In the genomic region with DNA sequence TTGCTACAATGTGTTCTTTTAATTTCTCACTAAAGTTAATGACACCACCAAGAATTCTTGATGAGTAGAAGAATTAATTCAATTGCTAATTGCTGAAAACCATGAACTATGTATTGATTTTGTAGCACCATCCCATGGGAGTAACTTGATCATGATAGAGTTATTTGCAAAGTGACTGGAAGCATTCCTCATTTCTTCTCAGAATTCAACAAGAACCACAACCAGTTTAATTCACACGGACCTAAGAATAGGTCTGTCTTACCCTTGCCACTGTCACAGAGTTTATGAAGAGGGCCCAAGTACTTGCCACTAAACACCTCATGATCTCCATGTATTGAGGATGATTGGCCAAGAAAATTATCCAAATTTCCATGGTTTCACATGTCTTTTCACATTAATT, we compare ENCODE assay signal across 24 cellular contexts.
A peak's percentile ranks its signal among the peaks of the same experiment; 100 is the strongest.
DNase-seq lines count a peak whose midpoint lies in the region; ATAC-seq, FAIRE-seq and TF ChIP-seq lines count a peak whose summit lies in the region.
"Had no signal": no experiment of that assay in that cellular context is flagged by ENCODE, and none has a peak within 500 bp of the region (broad histone marks: within the 10 kb centered on the region; RNA-seq: fewer than 3 reads in every experiment).

No MANE protein-coding gene starts in this region.

- H3K9me3 Mint-ChIP-seq in activated naive CD8-positive, alpha-beta T cell treated with anti-CD3 and anti-CD28 coated beads for 36 hours: no peaks in the 10 kb centered on the region
- no peaks in the 10 kb centered on the region for H3K9me3 Mint-ChIP-seq in activated naive CD8-positive, alpha-beta T cell treated with anti-CD3 and anti-CD28 coated beads, Interleukin-2, amount 50 U/mL, for 24 hours
- no peaks in the 10 kb centered on the region for H3K9me3 Mint-ChIP-seq in CD8-positive, alpha-beta memory T cell
- H3K9me3 Mint-ChIP-seq: H9 had no signal

- H4K20me1 ChIP-seq in H1 (replicated peaks in 1 of 2; ENCODE audit: control insufficient read depth in 1 of 2, insufficient read depth in 2 of 2, low read length in 2 of 2): peaks cover 0 to 1% of the 10 kb centered on the region in 2 experiments
- H4K20me1 ChIP-seq in osteoblast (ENCODE audit: insufficient read depth, low read length): no peaks in the 10 kb centered on the region

- H3K4ac ChIP-seq in H1 (replicated peaks; ENCODE audit: insufficient read length, low read depth, low read length): no peak overlapping the region

- WGBS in H1 (ENCODE audit: extremely low coverage in 1 of 2, insufficient coverage in 1 of 2, insufficient read length in 1 of 2, insufficient replicate concordance in 2 of 2, low coverage in 1 of 2, low lambda C conversion rate in 2 of 2, missing lambda C conversion rate in 1 of 2), 2 experiments: 100% methylated on average over 1 of the region's 1 CpG; no CpG with 5 or more reads in 1 of the 2 experiments

- no peaks in the 10 kb centered on the region for H3K79me1 ChIP-seq in H1 (ENCODE audit: low read depth, low read length)

- TF ChIP-seq EP300 in H1 (IDR thresholded peaks at IDR 0.05; ENCODE audit: borderline replicate concordance in 1 of 2, low read depth in 2 of 2, low read length in 2 of 2): no peak

- H3K18ac ChIP-seq in H1 (ENCODE audit: extremely low read depth, low read length): no peak overlapping the region

- POLR2A ChIA-PET in CD8-positive, alpha-beta memory T cell (lab: Charles Lee): no interaction called here
- POLR2A ChIA-PET in H1 (lab: Charles Lee; ENCODE audit: partially characterized antibody): no interaction called here

- H3K23me2 ChIP-seq in H1 (ENCODE audit: low read depth, low read length): no peaks in the 10 kb centered on the region

- H2BK5ac ChIP-seq in H1 (ENCODE audit: low read depth, low read length): no peak overlapping the region

- H3K9ac ChIP-seq in H1 (replicated peaks in 1 of 4; ENCODE audit: extremely low read depth in 1 of 4, low read depth in 3 of 4, low read length in 3 of 4): no peak overlapping the region

- no peak for TF ChIP-seq RAD21 in H1 (IDR thresholded peaks at IDR 0.05 in 1 of 2, conservative IDR thresholded peaks at IDR 0.05 in 1 of 2; ENCODE audit: low read depth in 2 of 2, low read length in 2 of 2)

- no peak for ATAC-seq in activated naive CD8-positive, alpha-beta T cell treated with anti-CD3 and anti-CD28 coated beads, Interleukin-2, amount 50 U/mL, for 24 hours
- ATAC-seq in HG03469 (IDR thresholded peaks at IDR 0.05; ENCODE audit: unreplicated experiment): no peak
- ATAC-seq: PC-3 had no signal

- no peaks in the 10 kb centered on the region for H3K27me3 ChIP-seq in CD8-positive, alpha-beta memory T cell (ENCODE audit: insufficient read depth, low read length, poor library complexity, severe bottlenecking)
- H3K27me3 ChIP-seq in H1 (replicated peaks in 1 of 4; ENCODE audit: control insufficient read depth in 3 of 4, extremely low read depth in 1 of 4, insufficient read depth in 3 of 4, low read length in 3 of 4): no peaks in the 10 kb centered on the region
- H3K27me3 ChIP-seq in osteoblast (ENCODE audit: insufficient read depth, low read length): no peaks in the 10 kb centered on the region
- H3K27me3 ChIP-seq: MG63, SJCRH30 had no signal

- H4K8ac ChIP-seq in H1 (ENCODE audit: extremely low read depth, insufficient read depth, low read length): no peak overlapping the region

- no peak for TF ChIP-seq POLR2A in H1 (IDR thresholded peaks at IDR 0.05; ENCODE audit: control extremely low read depth in 1 of 2, low read depth in 2 of 2, low read length in 2 of 2)

- H4K91ac ChIP-seq in H1 (replicated peaks; ENCODE audit: insufficient read length, low read length): no peak overlapping the region

- no peak overlapping the region for H2BK120ac ChIP-seq in H1 (replicated peaks; ENCODE audit: low read depth, low read length)

- no peak overlapping the region for H2BK12ac ChIP-seq in H1 (ENCODE audit: low read depth, low read length)

- H3K79me2 ChIP-seq in H1 (ENCODE audit: control insufficient read depth in 1 of 2, insufficient read depth in 2 of 2, low read length in 2 of 2) (no peaks in the 10 kb centered on the region), osteoblast (ENCODE audit: insufficient read depth, low read length) (no peaks in the 10 kb centered on the region)

- peak overlapping the region; percentile 88 for H3K27ac Mint-ChIP-seq in activated naive CD8-positive, alpha-beta T cell treated with anti-CD3 and anti-CD28 coated beads for 36 hours
- H3K27ac Mint-ChIP-seq in activated naive CD8-positive, alpha-beta T cell treated with anti-CD3 and anti-CD28 coated beads, Interleukin-2, amount 50 U/mL, for 24 hours: no peak overlapping the region
- peak overlapping the region in 5 of 8 donors; percentile 22 to 77 (median 55) for H3K27ac Mint-ChIP-seq in CD8-positive, alpha-beta memory T cell

- no peak for DNase-seq in activated naive CD8-positive, alpha-beta T cell treated with anti-CD3 and anti-CD28 coated beads for 36 hours
- no peak for DNase-seq in activated naive CD8-positive, alpha-beta T cell treated with anti-CD3 and anti-CD28 coated beads, Interleukin-2, amount 50 U/mL, for 24 hours
- no peak for DNase-seq in CD8-positive, alpha-beta memory T cell
- no peak for DNase-seq in H1 (ENCODE audit: low read depth in 1 of 2, low spot score in 2 of 2)
- no peak for DNase-seq in osteoblast (ENCODE audit: insufficient read length, low spot score, missing footprints)
- no peak for DNase-seq in activated CD8-positive, alpha-beta memory T cell treated with anti-CD3 and anti-CD28 coated beads, Interleukin-2, amount 50 U/mL, for 4 hours
- no peak for DNase-seq in SK-N-DZ (ENCODE audit: low spot score)
- DNase-seq: ACHN, DMS153, GDM1, H9, IMR-90, MG63, NCI-H1048, NCI-H1436, NCI-H1930, NCI-H345, NCI-H524 treated with DMSO at 0.1 percent for 48 hours, PC-3, RPMI8226, SJCRH30 had no signal

- no peak overlapping the region for H3K4me3 ChIP-seq in CD8-positive, alpha-beta memory T cell (ENCODE audit: low read length)
- H3K4me3 ChIP-seq in H1 (ENCODE audit: extremely low read depth in 1 of 4, insufficient read depth in 2 of 4, low read depth in 3 of 4, low read length in 4 of 4) (no peak overlapping the region), osteoblast (ENCODE audit: insufficient read depth, low read length) (no peak overlapping the region)
- H3K4me3 ChIP-seq: MG63, SJCRH30 had no signal

- peaks cover 44% of the 10 kb centered on the region for H3K4me1 Mint-ChIP-seq in activated naive CD8-positive, alpha-beta T cell treated with anti-CD3 and anti-CD28 coated beads for 36 hours
- peaks cover 53% of the 10 kb centered on the region for H3K4me1 Mint-ChIP-seq in activated naive CD8-positive, alpha-beta T cell treated with anti-CD3 and anti-CD28 coated beads, Interleukin-2, amount 50 U/mL, for 24 hours
- peaks cover 50 to 72% (median 53%) of the 10 kb centered on the region in 3 donors for H3K4me1 Mint-ChIP-seq in CD8-positive, alpha-beta memory T cell

- no peaks in the 10 kb centered on the region for H3K36me3 ChIP-seq in CD8-positive, alpha-beta memory T cell (ENCODE audit: insufficient read depth, low read length)
- H3K36me3 ChIP-seq in H1 (ENCODE audit: control insufficient read depth in 2 of 4, insufficient read depth in 4 of 4, low read length in 3 of 4) (no peaks in the 10 kb centered on the region), osteoblast (ENCODE audit: insufficient read depth, low read length) (no peaks in the 10 kb centered on the region)
- H3K36me3 ChIP-seq: MG63 had no signal

- no peak overlapping the region for H4K5ac ChIP-seq in H1 (ENCODE audit: insufficient read length, low read depth, low read length)

- peak; percentile 32 for FAIRE-seq in H1 (lab: Jason Lieb, UNC)
- FAIRE-seq: HTR-8/SVneo had no signal

- no peak overlapping the region for H3K14ac ChIP-seq in H1 (ENCODE audit: insufficient read length)

- H3K36me3 Mint-ChIP-seq in activated naive CD8-positive, alpha-beta T cell treated with anti-CD3 and anti-CD28 coated beads for 36 hours: peaks cover 11% of the 10 kb centered on the region
- peaks cover 8% of the 10 kb centered on the region for H3K36me3 Mint-ChIP-seq in activated naive CD8-positive, alpha-beta T cell treated with anti-CD3 and anti-CD28 coated beads, Interleukin-2, amount 50 U/mL, for 24 hours (ENCODE audit: low read depth)
- peaks cover 0 to 26% (median 5%) of the 10 kb centered on the region in 3 donors for H3K36me3 Mint-ChIP-seq in CD8-positive, alpha-beta memory T cell

- no peak overlapping the region for H2AK5ac ChIP-seq in H1 (ENCODE audit: low read depth, low read length)

- H3K23ac ChIP-seq in H1 (ENCODE audit: insufficient read length): no peak overlapping the region

- no peak overlapping the region for H2BK20ac ChIP-seq in H1 (ENCODE audit: low read length)

- no peak overlapping the region for H3K56ac ChIP-seq in H1 (replicated peaks; ENCODE audit: insufficient read length, low read depth, low read length)

- no peak overlapping the region for H3K4me2 ChIP-seq in H1 (ENCODE audit: insufficient read depth in 1 of 2, low read depth in 2 of 2, low read length in 2 of 2)
- no peak overlapping the region for H3K4me2 ChIP-seq in osteoblast (ENCODE audit: insufficient read depth, low read length)

- H2AFZ ChIP-seq in H1 (ENCODE audit: low read length) (no peak overlapping the region), osteoblast (ENCODE audit: low read length) (no peak overlapping the region)

- no peak overlapping the region for H3K4me3 Mint-ChIP-seq in activated naive CD8-positive, alpha-beta T cell treated with anti-CD3 and anti-CD28 coated beads for 36 hours
- H3K4me3 Mint-ChIP-seq in activated naive CD8-positive, alpha-beta T cell treated with anti-CD3 and anti-CD28 coated beads, Interleukin-2, amount 50 U/mL, for 24 hours: no peak overlapping the region
- no peak overlapping the region for H3K4me3 Mint-ChIP-seq in CD8-positive, alpha-beta memory T cell
- H3K4me3 Mint-ChIP-seq: H9 had no signal

- CTCF ChIA-PET in CD8-positive, alpha-beta memory T cell (lab: Charles Lee): no interaction called here
- CTCF ChIA-PET in H1 (lab: Charles Lee; ENCODE audit: partially characterized antibody): no interaction called here

- no peaks in the 10 kb centered on the region for H3K27me3 Mint-ChIP-seq in activated naive CD8-positive, alpha-beta T cell treated with anti-CD3 and anti-CD28 coated beads for 36 hours
- H3K27me3 Mint-ChIP-seq in activated naive CD8-positive, alpha-beta T cell treated with anti-CD3 and anti-CD28 coated beads, Interleukin-2, amount 50 U/mL, for 24 hours: no peaks in the 10 kb centered on the region
- no peaks in the 10 kb centered on the region for H3K27me3 Mint-ChIP-seq in CD8-positive, alpha-beta memory T cell

- no peak overlapping the region for H2BK15ac ChIP-seq in H1 (ENCODE audit: low read length)

- H3K4me1 ChIP-seq in CD8-positive, alpha-beta memory T cell (ENCODE audit: insufficient read depth, low read length): peaks cover 28% of the 10 kb centered on the region
- H3K4me1 ChIP-seq in H1 (replicated peaks in 1 of 4; ENCODE audit: control insufficient read depth in 3 of 4, insufficient read depth in 4 of 4, low read length in 3 of 4) (no peaks in the 10 kb centered on the region), osteoblast (ENCODE audit: insufficient read depth, low read length) (peaks cover 1% of the 10 kb centered on the region)

- H3K27ac ChIP-seq in CD8-positive, alpha-beta memory T cell (ENCODE audit: low read depth, low read length): no peak overlapping the region
- H3K27ac ChIP-seq in H1 (ENCODE audit: low read depth, low read length): no peak overlapping the region
- peak overlapping the region; percentile 38 for H3K27ac ChIP-seq in osteoblast (ENCODE audit: low read depth, low read length)
- H3K27ac ChIP-seq: C4-2B, SJCRH30 had no signal

- no peaks in the 10 kb centered on the region for H3K9me3 ChIP-seq in CD8-positive, alpha-beta memory T cell (ENCODE audit: low read length)
- H3K9me3 ChIP-seq in H1 (ENCODE audit: insufficient read depth in 2 of 2, low read depth in 1 of 2, low read length in 1 of 2) (no peaks in the 10 kb centered on the region), osteoblast (ENCODE audit: low read depth, low read length) (no peaks in the 10 kb centered on the region)
- H3K9me3 ChIP-seq: MG63, SJCRH30 had no signal

- TF ChIP-seq CTCF in H1 (IDR thresholded peaks at IDR 0.05; ENCODE audit: control extremely low read depth in 1 of 3, insufficient read depth in 1 of 3, low read depth in 1 of 3, low read length in 3 of 3) (no peak), osteoblast (IDR thresholded peaks at IDR 0.05; ENCODE audit: extremely low read depth, low read depth, low read length) (no peak)
